1 cellular context compared by ENCODE assay signal in genomic region chr5:72234265-72234700, GRCh38.
TF ChIP-seq lines count a peak whose summit lies in the region.

No MANE protein-coding gene starts in this region.

TF ChIP-seq in K562, 482 proteins besides CTCF, POLR2A, EP300 and RAD21 (continued from another document):
- TF ChIP-seq RERE (CRISPR knock-in tag; IDR thresholded peaks at IDR 0.05; ENCODE audit: borderline replicate concordance) (no peak), SMARCA5 (IDR thresholded peaks at IDR 0.05) (no peak), CBFA2T3 (IDR thresholded peaks at IDR 0.05) (peak; percentile 87), ZNF512 (tag; IDR thresholded peaks at IDR 0.05) (no peak), SIX5 (IDR thresholded peaks at IDR 0.05; ENCODE audit: borderline replicate concordance in 1 of 2, insufficient read depth in 1 of 2, low read depth in 1 of 2, low read length in 2 of 2) (no peak), TRIM24 (IDR thresholded peaks at IDR 0.05) (peak; percentile 57 to 70), ATF1 (CRISPR knock-in tag; IDR thresholded peaks at IDR 0.05) (no peak), ATF1 (tag; IDR thresholded peaks at IDR 0.05) (peak; percentile 70), MECOM (CRISPR knock-in tag; IDR thresholded peaks at IDR 0.05) (no peak), NR0B1 (IDR thresholded peaks at IDR 0.05; ENCODE audit: partially characterized antibody) (no peak), MTA2 (IDR thresholded peaks at IDR 0.05; ENCODE audit: low read depth) (peak; percentile 55; the same call in 1 of the 2 replicates), BRCA1 (IDR thresholded peaks at IDR 0.05) (no peak), BRCA1 (CRISPR knock-in tag; IDR thresholded peaks at IDR 0.05) (no peak), FOXP1 (CRISPR knock-in tag; IDR thresholded peaks at IDR 0.05) (no peak), TEAD2 (tag; IDR thresholded peaks at IDR 0.05) (no peak), ZKSCAN8 (CRISPR knock-in tag; IDR thresholded peaks at IDR 0.05) (peak; percentile 68; the same call in 1 of the 2 replicates), PHF20 (IDR thresholded peaks at IDR 0.05; ENCODE audit: partially characterized antibody) (no peak), NEUROD1 (IDR thresholded peaks at IDR 0.05; ENCODE audit: borderline replicate concordance, low read depth, low read length, partially characterized antibody) (peak; percentile 39), ZNF175 (CRISPR knock-in tag; IDR thresholded peaks at IDR 0.05; ENCODE audit: low read depth) (peak; percentile 16; the same call in 1 of the 2 replicates), RCOR1 (IDR thresholded peaks at IDR 0.05; ENCODE audit: borderline replicate concordance in 1 of 2, low read depth in 2 of 2, low read length in 2 of 2) (peak in 1 of 2 experiments; percentile 52; a peak in 1 of 4 replicates), ZNF217 (CRISPR knock-in tag; IDR thresholded peaks at IDR 0.05) (no peak), ILK (tag; IDR thresholded peaks at IDR 0.05; ENCODE audit: borderline replicate concordance, low read depth) (no peak), KDM5B (IDR thresholded peaks at IDR 0.05; ENCODE audit: insufficient replicate concordance, low read depth, low read length) (no peak), ZBTB1 (CRISPR knock-in tag; IDR thresholded peaks at IDR 0.05; ENCODE audit: borderline replicate concordance, low read depth) (no peak)
